ENCODE assay signal across 8 cellular contexts in genomic region chr15:51750942-51751686, GRCh38. TPM values are rescaled to one million over a fixed set of nuclear protein-coding genes. Genes with fewer than 3 reads are reported as not detected.
DNase-seq lines count a peak whose midpoint lies in the region; ATAC-seq, FAIRE-seq and TF ChIP-seq lines count a peak whose summit lies in the region.

TSS of gene TMOD2 (plus strand) at chr15:51751597. CDS start at chr15:51766442, 14,845 bp downstream.

- H3K9me3 Mint-ChIP-seq in T-helper 2 cell treated with Interferon-gamma antibody and Interleukin-4, amounts not matched to agents 5 μg/mL and 100 μg/mL, for 36 hours = peaks cover 5% of the 10 kb centered on the region

- H3K36me3 Mint-ChIP-seq in T-helper 2 cell treated with Interferon-gamma antibody and Interleukin-4, amounts not matched to agents 5 μg/mL and 100 μg/mL, for 36 hours (ENCODE audit: low read depth) = peaks cover 6% of the 10 kb centered on the region

- H3K9ac ChIP-seq in smooth muscle cell (ENCODE audit: low read depth) = no peak within 1 kb of the TSS

- H3K4me3 Mint-ChIP-seq in T-helper 2 cell treated with Interferon-gamma antibody and Interleukin-4, amounts not matched to agents 5 μg/mL and 100 μg/mL, for 36 hours = peak within 1 kb of the TSS; percentile 86

- no peaks in the 10 kb centered on the region for H3K36me3 ChIP-seq in smooth muscle cell (ENCODE audit: low read depth)

- peak within 1 kb of the TSS; percentile 95 for H3K4me2 ChIP-seq in smooth muscle cell

- H3K79me2 ChIP-seq in smooth muscle cell (ENCODE audit: low read depth) = no peaks in the 10 kb centered on the region

- 2% methylated on average over 56 of the region's 57 CpGs for WGBS in smooth muscle cell (ENCODE audit: low lambda C conversion rate)

- no peak for FAIRE-seq in D721Med (lab: Jason Lieb, UNC)

- no peak for TF ChIP-seq CTCF in D721Med (IDR thresholded peaks at IDR 0.05; ENCODE audit: insufficient read depth, missing control alignments)
- TF ChIP-seq CTCF in cardiac fibroblast (IDR thresholded peaks at IDR 0.05; ENCODE audit: low read depth, low read length) = no peak
- no peak for TF ChIP-seq CTCF in smooth muscle cell (IDR thresholded peaks at IDR 0.05; ENCODE audit: borderline replicate concordance, insufficient read depth, poor library complexity, severe bottlenecking)

- no peaks in the 10 kb centered on the region for H3F3A ChIP-seq in smooth muscle cell (ENCODE audit: low read depth)

- H3K4me3 ChIP-seq in cardiac fibroblast (replicated peaks in 1 of 2; ENCODE audit: low read depth in 2 of 2, low read length in 2 of 2) (peak within 1 kb of the TSS; percentile 62 to 64), smooth muscle cell (peak within 1 kb of the TSS; percentile 75)

- H4K20me1 ChIP-seq in smooth muscle cell (ENCODE audit: low read depth) = no peaks in the 10 kb centered on the region

- H3K4me1 ChIP-seq in smooth muscle cell (ENCODE audit: low read depth) = peaks cover 7% of the 10 kb centered on the region

- no peak within 1 kb of the TSS for H3K27ac ChIP-seq in smooth muscle cell (ENCODE audit: low read depth)

- ATAC-seq in GM19467 (IDR thresholded peaks at IDR 0.05; ENCODE audit: unreplicated experiment) = peak; percentile 63

- peaks cover 43% of the 10 kb centered on the region for H3K27me3 ChIP-seq in smooth muscle cell (ENCODE audit: low read depth)

- peaks cover 20% of the 10 kb centered on the region for H3K4me1 Mint-ChIP-seq in T-helper 2 cell treated with Interferon-gamma antibody and Interleukin-4, amounts not matched to agents 5 μg/mL and 100 μg/mL, for 36 hours (ENCODE audit: low read depth)

- no peaks in the 10 kb centered on the region for H3K9me3 ChIP-seq in smooth muscle cell (replicated peaks; ENCODE audit: low read depth)

- H3K27me3 Mint-ChIP-seq in T-helper 2 cell treated with Interferon-gamma antibody and Interleukin-4, amounts not matched to agents 5 μg/mL and 100 μg/mL, for 36 hours (ENCODE audit: low read depth) = peaks cover 71% of the 10 kb centered on the region

- peak; percentile 28 for DNase-seq in D721Med (ENCODE audit: insufficient read length, low spot score)
- peak; percentile 60 for DNase-seq in HT-29 (ENCODE audit: low spot score)
- peak; percentile 38 for DNase-seq in T-helper 2 cell treated with Interferon-gamma antibody and Interleukin-4, amounts not matched to agents 5 μg/mL and 100 μg/mL, for 36 hours (ENCODE audit: low spot score)
- DNase-seq in cardiac fibroblast (ENCODE audit: low read depth in 2 of 2) = peak; percentile 34 to 39
- peak; percentile 56 for DNase-seq in iris pigment epithelial cell (ENCODE audit: low read depth)
- no peak for DNase-seq in smooth muscle cell (lab: John Stamatoyannopoulos, UW; ENCODE audit: unreplicated experiment)
- DNase-seq in NCI-H187 treated with DMSO at 0.1 percent for 48 hours (lab: John Stamatoyannopoulos, UW) = no peak

- H2AFZ ChIP-seq in smooth muscle cell (ENCODE audit: low read depth) = peak within 1 kb of the TSS; percentile 93

- H3K27ac Mint-ChIP-seq in T-helper 2 cell treated with Interferon-gamma antibody and Interleukin-4, amounts not matched to agents 5 μg/mL and 100 μg/mL, for 36 hours = no peak within 1 kb of the TSS

RNA-seq across cellular contexts. Expression of gene TMOD2, which starts in this region (rescaled TPM):
- total RNA-seq in HT-29 (2014; rRNA removed; shearing (Covaris generic)) = 0.08 and 0.46 TPM in 2 replicates
- 4.2 and 7.8 TPM in 2 replicates for total RNA-seq in smooth muscle cell
- 1.5 and 1.7 TPM in 2 replicates for polyA plus RNA-seq in smooth muscle cell

Comparison
In these comparisons a context has a peak if more than half of its experiments do, and no peak if none do; other contexts are left out.
1. Peak in DNase-seq in HT-29; RNA of the gene not detected or under 1 TPM.
2. DNase-seq: peak in D721Med (single experiment), T-helper 2 cell treated with Interferon-gamma antibody and Interleukin-4, amounts not matched to agents 5 μg/mL and 100 μg/mL, for 36 hours (single experiment), cardiac fibroblast (2 of 2) and iris pigment epithelial cell (single experiment); none in smooth muscle cell (single experiment) and NCI-H187 treated with DMSO at 0.1 percent for 48 hours (single experiment).